ENCODE assay signal across 28 cellular contexts in genomic region chr3:71934520-71934919, GRCh38.
"Had no signal": no experiment of that assay in that cellular context is flagged by ENCODE, and none has a peak within 500 bp of the region (broad histone marks: within the 10 kb centered on the region; RNA-seq: fewer than 3 reads in every experiment).

No MANE protein-coding gene starts in this region.

- H3K27me3 ChIP-seq: colonic mucosa, esophagus muscularis mucosa, gastrocnemius medialis, gastroesophageal sphincter, hepatocyte had no signal

- H3K4me1 ChIP-seq: colonic mucosa, esophagus squamous epithelium, foreskin keratinocyte, gastrocnemius medialis had no signal

- H3K4me3 ChIP-seq: colonic mucosa, coronary artery, dorsolateral prefrontal cortex, esophagus muscularis mucosa, esophagus squamous epithelium, gastrocnemius medialis, gastroesophageal sphincter, heart left ventricle, heart right ventricle, hepatocyte had no signal

- ATAC-seq: effector memory CD8-positive, alpha-beta T cell; esophagus mucosa; foreskin keratinocyte; gastrocnemius medialis; gastroesophageal sphincter; heart left ventricle; heart right ventricle had no signal

- DNase-seq: colonic mucosa; cortex of kidney; dermis blood vessel endothelial cell; dorsolateral prefrontal cortex; effector CD4-positive, alpha-beta T cell; effector CD8-positive, alpha-beta T cell; effector memory CD4-positive, alpha-beta T cell; effector memory CD8-positive, alpha-beta T cell; endodermal cell; erythroblast; esophagus squamous epithelium; foreskin fibroblast; foreskin keratinocyte; foreskin melanocyte; gastrocnemius medialis; glutamatergic neuron; head of caudate nucleus; heart left ventricle; heart right ventricle had no signal

- H3K9me3 ChIP-seq: colonic mucosa, esophagus muscularis mucosa, esophagus squamous epithelium, gastrocnemius medialis, gastroesophageal sphincter, heart left ventricle, heart right ventricle had no signal

- H3K4me2 ChIP-seq: hepatocyte had no signal

- H3K79me2 ChIP-seq: hepatocyte had no signal

- FAIRE-seq: endometrium, endothelial cell of umbilical vein, frontal cortex had no signal

- H3K36me3 ChIP-seq: colonic mucosa, esophagus muscularis mucosa, esophagus squamous epithelium, gastrocnemius medialis, gastroesophageal sphincter, heart left ventricle, heart right ventricle had no signal

- H2AFZ ChIP-seq: hepatocyte had no signal

- H3K27ac ChIP-seq: colonic mucosa, coronary artery, dorsolateral prefrontal cortex, epithelial cell of prostate, esophagus muscularis mucosa, esophagus squamous epithelium, foreskin keratinocyte, gastrocnemius medialis, gastroesophageal sphincter, heart left ventricle, heart right ventricle, hepatocyte had no signal
